ENCODE assay signal across 8 cellular contexts in genomic region chr6:116667620-116668019, GRCh38. TPM values are rescaled to one million over a fixed set of nuclear protein-coding genes. Genes with fewer than 3 reads are reported as not detected.
DNase-seq lines count a peak whose midpoint lies in the region; ATAC-seq and TF ChIP-seq lines count a peak whose summit lies in the region.

No MANE protein-coding gene starts in this region.

- BruUV-seq in MCF 10A (replicated peaks; lab: Mats Ljungman, UMichigan) = no TSS peak

- intact Hi-C loops in left ventricle myocardium inferior (cut with micrococcal nuclease) (no loop called here), Right ventricle myocardium superior (cut with DNase I) (no loop called here), MCF 10A (cut with micrococcal nuclease) (no loop called here)

- no peak for DNase-seq in left ventricle myocardium inferior
- DNase-seq in Right ventricle myocardium superior = no peak
- peak; percentile 70 for DNase-seq in MV-4-11 (lab: John Stamatoyannopoulos, UW)
- DNase-seq in MCF 10A (ENCODE audit: unreplicated experiment) = peak; percentile 5
- DNase-seq in naive thymus-derived CD8-positive, alpha-beta T cell = no peak
- DNase-seq in SW480 (ENCODE audit: low spot score) = no peak

- H3K36me3 ChIP-seq in left ventricle myocardium inferior = no peaks in the 10 kb centered on the region

- peaks cover 33% of the 10 kb centered on the region for H3K4me1 Mint-ChIP-seq in MCF 10A (ENCODE audit: insufficient read depth, unreplicated experiment)
- H3K4me1 Mint-ChIP-seq in naive thymus-derived CD8-positive, alpha-beta T cell = peaks cover 23 to 50% (median 39%) of the 10 kb centered on the region in 4 donors

- H3K4me1 ChIP-seq in left ventricle myocardium inferior = peaks cover 40% of the 10 kb centered on the region

- no peaks in the 10 kb centered on the region for H3K27me3 Mint-ChIP-seq in MCF 10A (ENCODE audit: insufficient read depth, unreplicated experiment)
- peaks cover 0 to 6% (median 0%) of the 10 kb centered on the region in 5 donors for H3K27me3 Mint-ChIP-seq in naive thymus-derived CD8-positive, alpha-beta T cell

- ATAC-seq in Right ventricle myocardium superior (ENCODE audit: poor library complexity) = no peak
- no peak for ATAC-seq in naive thymus-derived CD8-positive, alpha-beta T cell
- no peak for ATAC-seq in GM19455 (IDR thresholded peaks at IDR 0.05; ENCODE audit: unreplicated experiment)
- no peak for ATAC-seq in HG03097 (IDR thresholded peaks at IDR 0.05; ENCODE audit: low FRiP score, unreplicated experiment)

- H3K36me3 Mint-ChIP-seq in MCF 10A (ENCODE audit: insufficient read depth, unreplicated experiment) = peaks cover 19% of the 10 kb centered on the region
- peaks cover 0 to 10% (median 0%) of the 10 kb centered on the region in 3 donors for H3K36me3 Mint-ChIP-seq in naive thymus-derived CD8-positive, alpha-beta T cell

- H3K27me3 ChIP-seq in left ventricle myocardium inferior (ENCODE audit: low read depth) = no peaks in the 10 kb centered on the region

- TF ChIP-seq CTCF in left ventricle myocardium inferior (IDR thresholded peaks at IDR 0.05; ENCODE audit: borderline replicate concordance) = no peak
- TF ChIP-seq CTCF in MCF 10A (IDR thresholded peaks at IDR 0.05; ENCODE audit: unreplicated experiment) = no peak

- no peaks in the 10 kb centered on the region for H3K9me3 Mint-ChIP-seq in MCF 10A (ENCODE audit: unreplicated experiment)
- H3K9me3 Mint-ChIP-seq in naive thymus-derived CD8-positive, alpha-beta T cell = no peaks in the 10 kb centered on the region

- POLR2A ChIA-PET in MCF 10A (lab: Yijun Ruan, JAX) = interaction anchor here (0.9 to 6.3 kb wide), 11 partner anchors 12 to 413 kb away, joined by 3 to 68 read pairs (median 3); partner anchors contain the start of genes KPNA5, RSPH4A, RWDD1 and TSPYL1
- POLR2A ChIA-PET in naive thymus-derived CD8-positive, alpha-beta T cell (lab: Charles Lee) = interaction anchor here (1.2 to 1.7 kb wide), 3 partner anchors 14 to 388 kb away, joined by 4 to 8 read pairs (median 6); partner anchors contain the start of genes RWDD1 and TSPYL1

- peak overlapping the region; percentile 96 for H3K27ac Mint-ChIP-seq in MCF 10A (ENCODE audit: low read depth, unreplicated experiment)
- peak overlapping the region in 9 of 10 donors; percentile 22 to 100 (median 99) for H3K27ac Mint-ChIP-seq in naive thymus-derived CD8-positive, alpha-beta T cell

- H3K9me3 ChIP-seq in left ventricle myocardium inferior (replicated peaks) = no peaks in the 10 kb centered on the region

- CTCF ChIA-PET in MCF 10A (lab: Yijun Ruan, JAX) = interaction anchor here (0.5 kb wide), 1 partner anchor 112 kb away, joined by 3 read pairs; no protein-coding TSS in a partner anchor

- no peak overlapping the region for H3K27ac ChIP-seq in left ventricle myocardium inferior (replicated peaks)

- peak overlapping the region; percentile 93 for H3K4me3 Mint-ChIP-seq in MCF 10A (ENCODE audit: unreplicated experiment)
- H3K4me3 Mint-ChIP-seq in naive thymus-derived CD8-positive, alpha-beta T cell = peak overlapping the region; percentile 96 to 100 (median 98)

- H3K4me3 ChIP-seq in left ventricle myocardium inferior = peak overlapping the region; percentile 98

RNA-seq across cellular contexts. Expression of gene ZUP1, which starts 0.9 kb away (rescaled TPM):
- 3.1 TPM for total RNA-seq in left ventricle myocardium inferior
- 3.4 TPM for total RNA-seq in Right ventricle myocardium superior
- 18.4 and 21.2 TPM in 2 replicates for total RNA-seq in MCF 10A (2022)
- total RNA-seq in naive thymus-derived CD8-positive, alpha-beta T cell = 10 to 100 TPM; 11.8 to 12.6 TPM
- polyA plus RNA-seq in naive thymus-derived CD8-positive, alpha-beta T cell = 1 to 10 TPM; 2.4 to 4.5 (median 4.1) TPM

RNA-seq across cellular contexts. Expression of gene KPNA5, which starts 13.4 kb away (rescaled TPM):
- total RNA-seq in left ventricle myocardium inferior (7.8 TPM), Right ventricle myocardium superior (8.3 TPM), MCF 10A (2022) (6.0 and 7.3 TPM in 2 replicates)
- 10 to 100 TPM; 71.4 to 77.1 TPM for total RNA-seq in naive thymus-derived CD8-positive, alpha-beta T cell
- 10 to 100 TPM; 15.9 to 16.9 (median 15.9) TPM for polyA plus RNA-seq in naive thymus-derived CD8-positive, alpha-beta T cell

RNA-seq across cellular contexts. Expression of gene RSPH4A, which starts 51.3 kb away (rescaled TPM):
- total RNA-seq in left ventricle myocardium inferior (not detected), Right ventricle myocardium superior (not detected), MCF 10A (2022) (not detected in 2 replicates)
- 1 to 10 TPM; 1.1 to 1.3 TPM for total RNA-seq in naive thymus-derived CD8-positive, alpha-beta T cell
- polyA plus RNA-seq in naive thymus-derived CD8-positive, alpha-beta T cell = under 1 TPM in 1 of 3 donors, not detected in 2; 0.13 TPM

Comparison
In these comparisons a context has a peak if more than half of its experiments do, and no peak if none do; other contexts are left out.
1. DNase-seq: peak in MV-4-11 (single experiment) and MCF 10A (single experiment); none in left ventricle myocardium inferior (single experiment), Right ventricle myocardium superior (single experiment), naive thymus-derived CD8-positive, alpha-beta T cell (0 of 10) and SW480 (single experiment).